Comparison of ENCODE assay signal across 1 cellular context in genomic region chr12:47814539-47815170, GRCh38.
TF ChIP-seq lines count a peak whose summit lies in the region.

No MANE protein-coding gene starts in this region.

TF ChIP-seq in GM23338, 12 proteins besides CTCF, POLR2A, EP300 and RAD21:
- TF ChIP-seq ZNF462 (CRISPR knock-in tag; IDR thresholded peaks at IDR 0.05) (no peak), POLR2AphosphoS5 (IDR thresholded peaks at IDR 0.05; ENCODE audit: low read depth) (no peak), EZH2phosphoT487 (IDR thresholded peaks at IDR 0.05; ENCODE audit: unreplicated experiment) (no peak), EZH2 (IDR thresholded peaks at IDR 0.05; ENCODE audit: low read depth, unreplicated experiment) (no peak), REST (IDR thresholded peaks at IDR 0.05; ENCODE audit: unreplicated experiment) (no peak), JUNB (IDR thresholded peaks at IDR 0.05; ENCODE audit: unreplicated experiment) (no peak), STAT1 (IDR thresholded peaks at IDR 0.05; ENCODE audit: unreplicated experiment) (no peak)
